Comparison of ENCODE assay signal across 17 cellular contexts in the genomic region with DNA sequence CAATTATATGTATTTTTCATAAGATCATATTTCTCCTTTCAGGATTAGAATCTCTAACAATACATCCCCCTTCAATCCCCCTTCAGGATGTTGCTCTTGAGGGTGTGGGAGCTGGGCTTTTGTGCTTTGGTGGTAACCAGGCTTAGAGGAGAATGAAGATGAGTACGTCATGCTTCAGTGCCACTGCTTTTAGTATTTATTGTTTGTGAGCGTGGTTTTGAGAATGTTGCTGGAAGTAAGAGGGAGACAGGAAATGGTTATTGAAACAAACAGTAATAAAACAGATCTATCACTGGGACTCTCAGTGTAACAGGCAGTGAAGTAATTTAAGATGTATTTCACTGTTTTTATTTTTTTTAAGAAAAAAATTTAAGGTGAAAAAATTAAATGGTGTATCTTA. TPM values are rescaled to one million over a fixed set of nuclear protein-coding genes. Genes with fewer than 3 reads are reported as not detected.
DNase-seq lines count a peak whose midpoint lies in the region; ATAC-seq and TF ChIP-seq lines count a peak whose summit lies in the region.
"Had no signal": no experiment of that assay in that cellular context is flagged by ENCODE, and none has a peak within 500 bp of the region (broad histone marks: within the 10 kb centered on the region; RNA-seq: fewer than 3 reads in every experiment).

No MANE protein-coding gene starts in this region.

- no peaks in the 10 kb centered on the region for H3K27me3 ChIP-seq in neuronal stem cell (ENCODE audit: control insufficient read depth in 3 of 3, insufficient read depth in 3 of 3, low read depth in 1 of 3, low read length in 3 of 3)
- no peaks in the 10 kb centered on the region for H3K27me3 ChIP-seq in CD8-positive, alpha-beta T cell (ENCODE audit: insufficient read depth, low read length)
- H3K27me3 ChIP-seq: heart right ventricle, pancreas, upper lobe of left lung had no signal

- H2AFZ ChIP-seq in neuronal stem cell (ENCODE audit: low read length): no peak overlapping the region

- no peak overlapping the region for H3K4me3 ChIP-seq in Jurkat, Clone E6-1 (ENCODE audit: low read length)
- no peak overlapping the region for H3K4me3 ChIP-seq in cardiac fibroblast (replicated peaks in 1 of 2; ENCODE audit: low read depth in 2 of 2, low read length in 2 of 2)
- H3K4me3 ChIP-seq in neuronal stem cell (ENCODE audit: low read length in 2 of 2): no peak overlapping the region
- no peak overlapping the region for H3K4me3 ChIP-seq in CD8-positive, alpha-beta T cell (ENCODE audit: low read depth, low read length)
- H3K4me3 ChIP-seq: heart right ventricle, lung, pancreas, upper lobe of left lung had no signal

- H4K8ac ChIP-seq in neuronal stem cell (ENCODE audit: low read depth, low read length): no peak overlapping the region

- CTCF ChIA-PET in CD8-positive, alpha-beta T cell (lab: Charles Lee): no interaction called here

- H3K36me3 ChIP-seq in neuronal stem cell (replicated peaks in 1 of 2; ENCODE audit: control insufficient read depth in 2 of 2, insufficient read depth in 2 of 2, low read length in 2 of 2): no peaks in the 10 kb centered on the region
- H3K36me3 ChIP-seq in CD8-positive, alpha-beta T cell (ENCODE audit: insufficient read depth, low read length): no peaks in the 10 kb centered on the region
- H3K36me3 ChIP-seq: heart right ventricle, pancreas, upper lobe of left lung had no signal

- POLR2A ChIA-PET in CD8-positive, alpha-beta T cell (lab: Charles Lee): no interaction called here

- H2AK5ac ChIP-seq in neuronal stem cell (ENCODE audit: low read depth, low read length): no peak overlapping the region

- no peak overlapping the region for H3K4ac ChIP-seq in neuronal stem cell (ENCODE audit: low read length)

- H3K27ac Mint-ChIP-seq in osteocyte (ENCODE audit: unreplicated experiment): peak overlapping the region; percentile 84
- H3K27ac Mint-ChIP-seq in CD8-positive, alpha-beta T cell: no peak overlapping the region
- H3K27ac Mint-ChIP-seq: activated CD4-positive, alpha-beta T cell treated with anti-CD3 and anti-CD28 coated beads, Interleukin-2, amount 10 ng/mL, durations not matched to agents 7 days and 5 days had no signal

- no peaks in the 10 kb centered on the region for H3K27me3 Mint-ChIP-seq in osteocyte (ENCODE audit: unreplicated experiment)
- H3K27me3 Mint-ChIP-seq in CD8-positive, alpha-beta T cell (ENCODE audit: low read depth): no peaks in the 10 kb centered on the region
- H3K27me3 Mint-ChIP-seq: activated CD4-positive, alpha-beta T cell treated with anti-CD3 and anti-CD28 coated beads, Interleukin-2, amount 10 ng/mL, durations not matched to agents 7 days and 5 days; effector memory CD8-positive, alpha-beta T cell had no signal

- intact Hi-C loops in CD8-positive, alpha-beta T cell (cut with DNase I, micrococcal nuclease): no loop called here

- no peak overlapping the region for H3K14ac ChIP-seq in neuronal stem cell (ENCODE audit: low read length)

- no peak overlapping the region for H2BK5ac ChIP-seq in neuronal stem cell (ENCODE audit: low read length)

- H3K27ac ChIP-seq in neuronal stem cell (replicated peaks; ENCODE audit: low read length): no peak overlapping the region
- no peak overlapping the region for H3K27ac ChIP-seq in CD8-positive, alpha-beta T cell (ENCODE audit: low read depth, low read length)
- H3K27ac ChIP-seq: pancreas had no signal

- no peaks in the 10 kb centered on the region for H3K9me3 ChIP-seq in neuronal stem cell (replicated peaks in 1 of 2; ENCODE audit: control insufficient read depth in 2 of 2, insufficient read depth in 1 of 2, low read depth in 1 of 2, low read length in 2 of 2)
- no peaks in the 10 kb centered on the region for H3K9me3 ChIP-seq in CD8-positive, alpha-beta T cell (ENCODE audit: low read length)
- H3K9me3 ChIP-seq: heart right ventricle, pancreas, upper lobe of left lung had no signal

- TF ChIP-seq CTCF in cardiac fibroblast (IDR thresholded peaks at IDR 0.05; ENCODE audit: low read depth, low read length): no peak
- TF ChIP-seq CTCF in osteocyte (IDR thresholded peaks at IDR 0.05): no peak
- TF ChIP-seq CTCF in CD8-positive, alpha-beta T cell (IDR thresholded peaks at IDR 0.05): no peak

- H3K9ac ChIP-seq in neuronal stem cell (ENCODE audit: low read depth, low read length, poor library complexity): no peak overlapping the region

- H3K4me3 Mint-ChIP-seq in osteocyte (ENCODE audit: unreplicated experiment): no peak overlapping the region
- no peak overlapping the region for H3K4me3 Mint-ChIP-seq in CD8-positive, alpha-beta T cell
- H3K4me3 Mint-ChIP-seq: activated CD4-positive, alpha-beta T cell treated with anti-CD3 and anti-CD28 coated beads, Interleukin-2, amount 10 ng/mL, durations not matched to agents 7 days and 5 days; effector memory CD8-positive, alpha-beta T cell had no signal

- H3K36me3 Mint-ChIP-seq in osteocyte (ENCODE audit: unreplicated experiment): no peaks in the 10 kb centered on the region
- no peaks in the 10 kb centered on the region for H3K36me3 Mint-ChIP-seq in CD8-positive, alpha-beta T cell

- peaks cover 54% of the 10 kb centered on the region for H3K4me1 Mint-ChIP-seq in osteocyte (ENCODE audit: unreplicated experiment)
- peaks cover 2% of the 10 kb centered on the region for H3K4me1 Mint-ChIP-seq in CD8-positive, alpha-beta T cell (ENCODE audit: low read depth)

- no peak overlapping the region for H2BK15ac ChIP-seq in neuronal stem cell (ENCODE audit: low read length)

- H3K4me2 ChIP-seq in neuronal stem cell (ENCODE audit: insufficient read depth, low read length, poor library complexity, severe bottlenecking): no peak overlapping the region

- WGBS in neuronal stem cell (ENCODE audit: extremely low coverage in 2 of 2, insufficient read length in 2 of 2, insufficient replicate concordance in 1 of 2), 2 donors: no CpG with 5 or more reads among the region's 2 CpGs

- no peak overlapping the region for H2BK12ac ChIP-seq in neuronal stem cell (ENCODE audit: low read length)

- no peak for ATAC-seq in CD8-positive, alpha-beta T cell
- ATAC-seq: effector memory CD8-positive, alpha-beta T cell; pancreas had no signal

- no peak overlapping the region for H3K18ac ChIP-seq in neuronal stem cell (ENCODE audit: low read length)

- no peak overlapping the region for H2BK120ac ChIP-seq in neuronal stem cell (ENCODE audit: low read depth, low read length)

- H3K4me1 ChIP-seq in neuronal stem cell (ENCODE audit: control insufficient read depth in 2 of 2, insufficient read depth in 1 of 2, low read depth in 1 of 2, low read length in 2 of 2): peaks cover 0 to 15% of the 10 kb centered on the region in 2 donors
- no peaks in the 10 kb centered on the region for H3K4me1 ChIP-seq in CD8-positive, alpha-beta T cell (ENCODE audit: insufficient read depth, low read length)

- peak; percentile 60 for DNase-seq in GM04504 (ENCODE audit: low read depth)
- peak; percentile 10 for DNase-seq in Jurkat, Clone E6-1 (ENCODE audit: low read depth, low spot score)
- DNase-seq in cardiac fibroblast (ENCODE audit: low read depth in 2 of 2): peak; percentile 40 to 75
- no peak for DNase-seq in osteocyte (ENCODE audit: extremely low spot score, unreplicated experiment)
- DNase-seq in neuronal stem cell (ENCODE audit: low spot score): no peak
- no peak for DNase-seq in activated T-cell treated with anti-CD3 and anti-CD28 coated beads for 4 hours
- no peak for DNase-seq in GM19240 (ENCODE audit: insufficient read length, low spot score)
- no peak for DNase-seq in CD8-positive, alpha-beta T cell
- DNase-seq: activated CD4-positive, alpha-beta T cell treated with anti-CD3 and anti-CD28 coated beads, Interleukin-2, amount 10 ng/mL, durations not matched to agents 7 days and 5 days; anterior cingulate cortex; effector memory CD8-positive, alpha-beta T cell; heart right ventricle; NCI-H187; pancreas; SW 1271; upper lobe of left lung had no signal

- H3K9me3 Mint-ChIP-seq in osteocyte (ENCODE audit: unreplicated experiment): no peaks in the 10 kb centered on the region
- H3K9me3 Mint-ChIP-seq in CD8-positive, alpha-beta T cell: no peaks in the 10 kb centered on the region
- H3K9me3 Mint-ChIP-seq: activated CD4-positive, alpha-beta T cell treated with anti-CD3 and anti-CD28 coated beads, Interleukin-2, amount 10 ng/mL, durations not matched to agents 7 days and 5 days; effector memory CD8-positive, alpha-beta T cell had no signal

- no peak overlapping the region for H3K23ac ChIP-seq in neuronal stem cell (ENCODE audit: low read depth, low read length, poor library complexity)

- no peak overlapping the region for H4K91ac ChIP-seq in neuronal stem cell (ENCODE audit: low read depth, low read length, poor library complexity)

- H3K79me1 ChIP-seq in neuronal stem cell (ENCODE audit: low read depth, low read length): no peaks in the 10 kb centered on the region

RNA-seq across cellular contexts. Expression of gene GBE1, which starts 35.3 kb away (rescaled TPM):
- polyA plus RNA-seq in Jurkat, Clone E6-1 (2012; ENCODE audit: insufficient read depth, insufficient read length): 12.8 TPM
- total RNA-seq in osteocyte: 39.2 and 39.8 TPM in 2 replicates
- 2.7 TPM for polyA plus RNA-seq in neuronal stem cell (2013, experiment 1 of 2)
- polyA plus RNA-seq in neuronal stem cell (2013, experiment 2 of 2): 3.1 TPM
- total RNA-seq in CD8-positive, alpha-beta T cell: 1 to 10 TPM; 5.1 to 5.9 TPM

Comparison
In these comparisons a context has a peak if more than half of its experiments do, and no peak if none do; other contexts are left out.
1. DNase-seq: peak in GM04504 (single experiment), Jurkat, Clone E6-1 (single experiment) and cardiac fibroblast (2 of 2); none in osteocyte (single experiment), neuronal stem cell (single experiment), activated T-cell treated with anti-CD3 and anti-CD28 coated beads for 4 hours (single experiment), GM19240 (single experiment) and CD8-positive, alpha-beta T cell (0 of 7).